Comparison of ENCODE assay signal across 1 cellular context in genomic region chr2:145752091-145752806, GRCh38.
A peak's percentile ranks its signal among the peaks of the same experiment; 100 is the strongest.
TF ChIP-seq lines count a peak whose summit lies in the region.

No MANE protein-coding gene starts in this region.

TF ChIP-seq in K562, 482 proteins besides CTCF, POLR2A, EP300 and RAD21 (continued from another document and continues in another):
- peak; percentile 14; the same call in 1 of the 2 replicates for TF ChIP-seq TEAD4 (IDR thresholded peaks at IDR 0.05; ENCODE audit: low read length)
- no peak for TF ChIP-seq TEAD4 (CRISPR knock-in tag; IDR thresholded peaks at IDR 0.05; ENCODE audit: borderline replicate concordance)
- no peak for TF ChIP-seq POLR2AphosphoS5 (IDR thresholded peaks at IDR 0.05; ENCODE audit: control insufficient read depth, insufficient read depth, low read depth, low read length)
- TF ChIP-seq SNRNP70 (optimal IDR thresholded peaks at IDR 0.05; ENCODE audit: low read depth, low read length): no peak
- no peak for TF ChIP-seq EP400 (IDR thresholded peaks at IDR 0.05)
- TF ChIP-seq KDM5B (IDR thresholded peaks at IDR 0.05; ENCODE audit: insufficient replicate concordance, low read depth, low read length): no peak
- no peak for TF ChIP-seq NCOA4 (IDR thresholded peaks at IDR 0.05; ENCODE audit: partially characterized antibody)
- no peak for TF ChIP-seq ZHX1 (conservative IDR thresholded peaks at IDR 0.05; ENCODE audit: low read length)
- 0 out of 2 replicates have a peak, but pooled peaks have one; percentile 54 for TF ChIP-seq DPF2 (IDR thresholded peaks at IDR 0.05)
- no peak for TF ChIP-seq RBM14 (IDR thresholded peaks at IDR 0.05; ENCODE audit: borderline replicate concordance, insufficient read depth, low read depth, low read length)
- TF ChIP-seq CBFA2T2 (conservative IDR thresholded peaks at IDR 0.05): no peak
- no peak for TF ChIP-seq ZNF311 (CRISPR knock-in tag; IDR thresholded peaks at IDR 0.05)
- TF ChIP-seq PHF20 (IDR thresholded peaks at IDR 0.05; ENCODE audit: partially characterized antibody): no peak
- no peak for TF ChIP-seq USF2 (CRISPR knock-in tag; IDR thresholded peaks at IDR 0.05)
- TF ChIP-seq, protein P1, sequence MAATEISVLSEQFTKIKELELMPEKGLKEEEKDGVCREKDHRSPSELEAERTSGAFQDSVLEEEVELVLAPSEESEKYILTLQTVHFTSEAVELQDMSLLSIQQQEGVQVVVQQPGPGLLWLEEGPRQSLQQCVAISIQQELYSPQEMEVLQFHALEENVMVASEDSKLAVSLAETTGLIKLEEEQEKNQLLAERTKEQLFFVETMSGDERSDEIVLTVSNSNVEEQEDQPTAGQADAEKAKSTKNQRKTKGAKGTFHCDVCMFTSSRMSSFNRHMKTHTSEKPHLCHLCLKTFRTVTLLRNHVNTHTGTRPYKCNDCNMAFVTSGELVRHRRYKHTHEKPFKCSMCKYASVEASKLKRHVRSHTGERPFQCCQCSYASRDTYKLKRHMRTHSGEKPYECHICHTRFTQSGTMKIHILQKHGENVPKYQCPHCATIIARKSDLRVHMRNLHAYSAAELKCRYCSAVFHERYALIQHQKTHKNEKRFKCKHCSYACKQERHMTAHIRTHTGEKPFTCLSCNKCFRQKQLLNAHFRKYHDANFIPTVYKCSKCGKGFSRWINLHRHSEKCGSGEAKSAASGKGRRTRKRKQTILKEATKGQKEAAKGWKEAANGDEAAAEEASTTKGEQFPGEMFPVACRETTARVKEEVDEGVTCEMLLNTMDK (IDR thresholded peaks at IDR 0.05; ENCODE audit: borderline replicate concordance, insufficient read depth, low read depth, low read length, poor library complexity, severe bottlenecking): no peak
- no peak for TF ChIP-seq BRF2 (IDR thresholded peaks at IDR 0.05; ENCODE audit: borderline replicate concordance, insufficient read depth, insufficient read length)
- no peak for TF ChIP-seq SRF (CRISPR knock-in tag; IDR thresholded peaks at IDR 0.05)
- no peak for TF ChIP-seq RBM22 (IDR thresholded peaks at IDR 0.05; ENCODE audit: low read depth, low read length, poor library complexity, severe bottlenecking)
- no peak for TF ChIP-seq YBX1 (IDR thresholded peaks at IDR 0.05)
- TF ChIP-seq TARDBP (IDR thresholded peaks at IDR 0.05): no peak
- no peak for TF ChIP-seq HLTF (IDR thresholded peaks at IDR 0.05)
- no peak for TF ChIP-seq BACH1 (tag; IDR thresholded peaks at IDR 0.05)
- TF ChIP-seq PCBP2 (IDR thresholded peaks at IDR 0.05; ENCODE audit: low read depth, low read length, poor library complexity, severe bottlenecking): no peak
- TF ChIP-seq PREB (CRISPR knock-in tag; IDR thresholded peaks at IDR 0.05): no peak
- no peak for TF ChIP-seq ZNF384 (IDR thresholded peaks at IDR 0.05; ENCODE audit: low read depth, low read length)
- TF ChIP-seq ZC3H11A (IDR thresholded peaks at IDR 0.05; ENCODE audit: low read depth, low read length): no peak
- 0 out of 2 replicates have a peak, but pooled peaks have one; percentile 22 for TF ChIP-seq ATF3 (IDR thresholded peaks at IDR 0.05)
- no peak for TF ChIP-seq ATF3 (CRISPR knock-in tag; conservative IDR thresholded peaks at IDR 0.05)
- TF ChIP-seq ZFX (CRISPR knock-in tag; IDR thresholded peaks at IDR 0.05): no peak
- no peak for TF ChIP-seq HDAC8 (tag; IDR thresholded peaks at IDR 0.05)
- TF ChIP-seq MAZ (CRISPR knock-in tag; conservative IDR thresholded peaks at IDR 0.05 in 1 of 2, IDR thresholded peaks at IDR 0.05 in 1 of 2): 0 out of 4 replicates have a peak, but pooled peaks of 1 of the 2 experiments have one; percentile 16
- TF ChIP-seq, protein P2, sequence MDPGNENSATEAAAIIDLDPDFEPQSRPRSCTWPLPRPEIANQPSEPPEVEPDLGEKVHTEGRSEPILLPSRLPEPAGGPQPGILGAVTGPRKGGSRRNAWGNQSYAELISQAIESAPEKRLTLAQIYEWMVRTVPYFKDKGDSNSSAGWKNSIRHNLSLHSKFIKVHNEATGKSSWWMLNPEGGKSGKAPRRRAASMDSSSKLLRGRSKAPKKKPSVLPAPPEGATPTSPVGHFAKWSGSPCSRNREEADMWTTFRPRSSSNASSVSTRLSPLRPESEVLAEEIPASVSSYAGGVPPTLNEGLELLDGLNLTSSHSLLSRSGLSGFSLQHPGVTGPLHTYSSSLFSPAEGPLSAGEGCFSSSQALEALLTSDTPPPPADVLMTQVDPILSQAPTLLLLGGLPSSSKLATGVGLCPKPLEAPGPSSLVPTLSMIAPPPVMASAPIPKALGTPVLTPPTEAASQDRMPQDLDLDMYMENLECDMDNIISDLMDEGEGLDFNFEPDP (CRISPR knock-in tag; IDR thresholded peaks at IDR 0.05): no peak
- no peak for TF ChIP-seq HDGF (IDR thresholded peaks at IDR 0.05)
- TF ChIP-seq ZNF830 (CRISPR knock-in tag; IDR thresholded peaks at IDR 0.05): no peak
- TF ChIP-seq, protein P3, sequence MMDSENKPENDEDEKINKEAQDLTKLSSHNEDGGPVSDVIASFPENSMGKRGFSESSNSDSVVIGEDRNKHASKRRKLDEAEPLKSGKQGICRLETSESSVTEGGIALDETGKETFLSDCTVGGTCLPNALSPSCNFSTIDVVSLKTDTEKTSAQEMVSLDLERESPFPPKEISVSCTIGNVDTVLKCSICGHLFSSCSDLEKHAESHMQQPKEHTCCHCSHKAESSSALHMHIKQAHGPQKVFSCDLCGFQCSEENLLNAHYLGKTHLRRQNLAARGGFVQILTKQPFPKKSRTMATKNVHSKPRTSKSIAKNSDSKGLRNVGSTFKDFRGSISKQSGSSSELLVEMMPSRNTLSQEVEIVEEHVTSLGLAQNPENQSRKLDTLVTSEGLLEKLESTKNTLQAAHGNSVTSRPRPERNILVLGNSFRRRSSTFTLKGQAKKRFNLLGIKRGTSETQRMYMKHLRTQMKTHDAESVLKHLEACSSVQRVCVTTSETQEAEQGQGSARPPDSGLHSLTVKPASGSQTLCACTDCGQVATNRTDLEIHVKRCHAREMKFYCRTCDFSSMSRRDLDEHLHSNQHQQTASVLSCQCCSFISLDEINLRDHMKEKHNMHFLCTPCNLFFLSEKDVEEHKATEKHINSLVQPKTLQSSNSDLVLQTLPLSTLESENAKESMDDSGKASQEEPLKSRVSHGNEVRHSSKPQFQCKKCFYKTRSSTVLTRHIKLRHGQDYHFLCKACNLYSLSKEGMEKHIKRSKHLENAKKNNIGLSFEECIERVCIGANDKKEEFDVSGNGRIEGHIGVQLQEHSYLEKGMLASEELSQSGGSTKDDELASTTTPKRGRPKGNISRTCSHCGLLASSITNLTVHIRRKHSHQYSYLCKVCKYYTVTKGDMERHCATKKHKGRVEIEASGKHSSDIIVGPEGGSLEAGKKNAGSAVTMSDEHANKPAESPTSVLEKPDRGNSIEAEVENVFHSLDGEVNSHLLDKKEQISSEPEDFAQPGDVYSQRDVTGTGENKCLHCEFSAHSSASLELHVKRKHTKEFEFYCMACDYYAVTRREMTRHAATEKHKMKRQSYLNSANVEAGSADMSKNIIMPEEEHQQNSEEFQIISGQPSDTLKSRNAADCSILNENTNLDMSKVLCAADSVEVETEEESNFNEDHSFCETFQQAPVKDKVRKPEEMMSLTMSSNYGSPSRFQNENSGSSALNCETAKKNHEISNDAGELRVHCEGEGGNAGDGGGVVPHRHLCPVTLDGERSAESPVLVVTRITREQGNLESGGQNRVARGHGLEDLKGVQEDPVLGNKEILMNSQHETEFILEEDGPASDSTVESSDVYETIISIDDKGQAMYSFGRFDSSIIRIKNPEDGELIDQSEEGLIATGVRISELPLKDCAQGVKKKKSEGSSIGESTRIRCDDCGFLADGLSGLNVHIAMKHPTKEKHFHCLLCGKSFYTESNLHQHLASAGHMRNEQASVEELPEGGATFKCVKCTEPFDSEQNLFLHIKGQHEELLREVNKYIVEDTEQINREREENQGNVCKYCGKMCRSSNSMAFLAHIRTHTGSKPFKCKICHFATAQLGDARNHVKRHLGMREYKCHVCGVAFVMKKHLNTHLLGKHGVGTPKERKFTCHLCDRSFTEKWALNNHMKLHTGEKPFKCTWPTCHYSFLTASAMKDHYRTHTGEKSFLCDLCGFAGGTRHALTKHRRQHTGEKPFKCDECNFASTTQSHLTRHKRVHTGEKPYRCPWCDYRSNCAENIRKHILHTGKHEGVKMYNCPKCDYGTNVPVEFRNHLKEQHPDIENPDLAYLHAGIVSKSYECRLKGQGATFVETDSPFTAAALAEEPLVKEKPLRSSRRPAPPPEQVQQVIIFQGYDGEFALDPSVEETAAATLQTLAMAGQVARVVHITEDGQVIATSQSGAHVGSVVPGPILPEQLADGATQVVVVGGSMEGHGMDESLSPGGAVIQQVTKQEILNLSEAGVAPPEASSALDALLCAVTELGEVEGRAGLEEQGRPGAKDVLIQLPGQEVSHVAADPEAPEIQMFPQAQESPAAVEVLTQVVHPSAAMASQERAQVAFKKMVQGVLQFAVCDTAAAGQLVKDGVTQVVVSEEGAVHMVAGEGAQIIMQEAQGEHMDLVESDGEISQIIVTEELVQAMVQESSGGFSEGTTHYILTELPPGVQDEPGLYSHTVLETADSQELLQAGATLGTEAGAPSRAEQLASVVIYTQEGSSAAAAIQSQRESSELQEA (IDR thresholded peaks at IDR 0.05; ENCODE audit: low read depth): no peak
- no peak for TF ChIP-seq FOXJ2 (tag; IDR thresholded peaks at IDR 0.05)
- no peak for TF ChIP-seq STAT5A (IDR thresholded peaks at IDR 0.05; ENCODE audit: borderline replicate concordance, low read length)
- TF ChIP-seq MAX (CRISPR knock-in tag; IDR thresholded peaks at IDR 0.05): no peak
- peak in 1 of 2 experiments; percentile 63; a peak in 2 of 3 replicates for TF ChIP-seq CBX3 (IDR thresholded peaks at IDR 0.05; ENCODE audit: borderline replicate concordance in 1 of 2, low read length in 2 of 2)
- TF ChIP-seq ELF2 (CRISPR knock-in tag; IDR thresholded peaks at IDR 0.05): no peak
- 0 out of 2 replicates have a peak, but pooled peaks have one; percentile 19 for TF ChIP-seq GATAD2B (IDR thresholded peaks at IDR 0.05; ENCODE audit: borderline replicate concordance)
- TF ChIP-seq, protein P4, sequence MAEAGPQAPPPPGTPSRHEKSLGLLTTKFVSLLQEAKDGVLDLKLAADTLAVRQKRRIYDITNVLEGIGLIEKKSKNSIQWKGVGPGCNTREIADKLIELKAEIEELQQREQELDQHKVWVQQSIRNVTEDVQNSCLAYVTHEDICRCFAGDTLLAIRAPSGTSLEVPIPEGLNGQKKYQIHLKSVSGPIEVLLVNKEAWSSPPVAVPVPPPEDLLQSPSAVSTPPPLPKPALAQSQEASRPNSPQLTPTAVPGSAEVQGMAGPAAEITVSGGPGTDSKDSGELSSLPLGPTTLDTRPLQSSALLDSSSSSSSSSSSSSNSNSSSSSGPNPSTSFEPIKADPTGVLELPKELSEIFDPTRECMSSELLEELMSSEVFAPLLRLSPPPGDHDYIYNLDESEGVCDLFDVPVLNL (CRISPR knock-in tag; IDR thresholded peaks at IDR 0.05; ENCODE audit: low read depth): no peak
- TF ChIP-seq TAL1 (IDR thresholded peaks at IDR 0.05): no peak
- TF ChIP-seq KAT7 (CRISPR knock-in tag; IDR thresholded peaks at IDR 0.05; ENCODE audit: borderline replicate concordance): no peak
- TF ChIP-seq ZNF263 (CRISPR knock-in tag; IDR thresholded peaks at IDR 0.05; ENCODE audit: borderline replicate concordance): no peak
- TF ChIP-seq SP2 (IDR thresholded peaks at IDR 0.05; ENCODE audit: extremely low read depth, low read depth, low read length, poor library complexity, severe bottlenecking): no peak
